Comparison of ENCODE assay signal across 9 cellular contexts in genomic region chr10:5809541-5810154, GRCh38. TPM values are rescaled to one million over a fixed set of nuclear protein-coding genes. Genes with fewer than 3 reads are reported as not detected.
DNase-seq lines count a peak whose midpoint lies in the region; ATAC-seq and TF ChIP-seq lines count a peak whose summit lies in the region.
"Had no signal": no experiment of that assay in that cellular context is flagged by ENCODE, and none has a peak within 500 bp of the region (broad histone marks: within the 10 kb centered on the region; RNA-seq: fewer than 3 reads in every experiment).

No MANE protein-coding gene starts in this region.

- ATAC-seq in foreskin keratinocyte = no peak

- H3K27ac Mint-ChIP-seq in activated CD4-positive, alpha-beta T cell treated with anti-CD3 and anti-CD28 coated beads, Interleukin-2, amount 10 ng/mL, durations not matched to agents 24 days and 14 days = peak overlapping the region; percentile 73

- peaks cover 49% of the 10 kb centered on the region for H3K4me1 Mint-ChIP-seq in activated CD4-positive, alpha-beta T cell treated with anti-CD3 and anti-CD28 coated beads, Interleukin-2, amount 10 ng/mL, durations not matched to agents 24 days and 14 days

- peaks cover 43% of the 10 kb centered on the region for H3K36me3 Mint-ChIP-seq in activated CD4-positive, alpha-beta T cell treated with anti-CD3 and anti-CD28 coated beads, Interleukin-2, amount 10 ng/mL, durations not matched to agents 24 days and 14 days (ENCODE audit: low read depth)

- peak overlapping the region; percentile 21; the same call in 1 of the 2 replicates for H3K4me3 ChIP-seq in WI38 (ENCODE audit: low read depth, low read length)
- H3K4me3 ChIP-seq in spleen = peak overlapping the region in 3 of 8 donors; percentile 3 to 89 (median 86)

- TF ChIP-seq CTCF in WI38 (IDR thresholded peaks at IDR 0.05; ENCODE audit: low read depth, low read length) (no peak), foreskin keratinocyte (conservative IDR thresholded peaks at IDR 0.05) (no peak), spleen (IDR thresholded peaks at IDR 0.05 in 8 of 11, conservative IDR thresholded peaks at IDR 0.05 in 3 of 11) (no peak)

- H3K27me3 Mint-ChIP-seq in activated CD4-positive, alpha-beta T cell treated with anti-CD3 and anti-CD28 coated beads, Interleukin-2, amount 10 ng/mL, durations not matched to agents 24 days and 14 days = no peaks in the 10 kb centered on the region

- peaks cover 27% of the 10 kb centered on the region for H3K4me1 ChIP-seq in foreskin keratinocyte
- H3K4me1 ChIP-seq in spleen = peaks cover 42 to 88% (median 77%) of the 10 kb centered on the region in 6 donors

- peak overlapping the region; percentile 93 for H3K4me3 Mint-ChIP-seq in activated CD4-positive, alpha-beta T cell treated with anti-CD3 and anti-CD28 coated beads, Interleukin-2, amount 10 ng/mL, durations not matched to agents 24 days and 14 days

- WGBS in spleen, 5 donors = 37 to 55% (median 49%) methylated on average over 3 of the region's 3 CpGs

- H3K27me3 ChIP-seq in foreskin keratinocyte (no peaks in the 10 kb centered on the region), spleen (replicated peaks in 1 of 7) (no peaks in the 10 kb centered on the region)
- H3K27me3 ChIP-seq: upper lobe of left lung had no signal

- peaks cover 0 to 26% (median 0%) of the 10 kb centered on the region in 6 donors for H3K36me3 ChIP-seq in spleen

- intact Hi-C loops in activated CD4-positive, alpha-beta T cell treated with anti-CD3 and anti-CD28 coated beads, Interleukin-2, amount 10 ng/mL, durations not matched to agents 24 days and 14 days (cut with micrococcal nuclease) = loop anchor here (5.0 kb wide), 1 partner anchor 238 kb away; no protein-coding TSS in a partner anchor
- intact Hi-C loops in spleen (cut with DNase I; ENCODE audit: low total_unique reads) = loop anchor here (10.0 kb wide), 2 partner anchors 65 to 125 kb away; partner anchors contain the start of gene TASOR2

- no peaks in the 10 kb centered on the region for H3K9me3 Mint-ChIP-seq in activated CD4-positive, alpha-beta T cell treated with anti-CD3 and anti-CD28 coated beads, Interleukin-2, amount 10 ng/mL, durations not matched to agents 24 days and 14 days

- no peak for DNase-seq in activated CD4-positive, alpha-beta T cell treated with anti-CD3 and anti-CD28 coated beads, Interleukin-2, amount 10 ng/mL, durations not matched to agents 24 days and 14 days
- no peak for DNase-seq in activated CD4-positive, alpha-beta T cell treated with anti-CD3 and anti-CD28 coated beads for 48 hours
- DNase-seq in foreskin keratinocyte = no peak
- no peak for DNase-seq in spleen
- DNase-seq in LoVo (ENCODE audit: low spot score) = no peak
- DNase-seq in NCI-H2029 treated with DMSO at 0.1 percent for 48 hours (lab: John Stamatoyannopoulos, UW) = no peak
- DNase-seq in substantia nigra (lab: John Stamatoyannopoulos, UW) = no peak
- DNase-seq: upper lobe of left lung had no signal

- H3K27ac ChIP-seq in foreskin keratinocyte (peak overlapping the region; percentile 27), spleen (peak overlapping the region in 5 of 8 donors; percentile 3 to 99 (median 41)), substantia nigra (ENCODE audit: low read depth, low read length, poor library complexity, severe bottlenecking) (no peak overlapping the region)

- no peaks in the 10 kb centered on the region for H3K9me3 ChIP-seq in spleen
- H3K9me3 ChIP-seq: upper lobe of left lung had no signal

- no peak for TF ChIP-seq POLR2A in spleen (IDR thresholded peaks at IDR 0.05)

RNA-seq across cellular contexts. Expression of gene GDI2, which starts 3.6 kb away (rescaled TPM):
- total RNA-seq in activated CD4-positive, alpha-beta T cell treated with anti-CD3 and anti-CD28 coated beads, Interleukin-2, amount 10 ng/mL, durations not matched to agents 24 days and 14 days = 305 and 307 TPM in 2 replicates
- total RNA-seq in foreskin keratinocyte (263 and 264 TPM in 2 replicates), spleen (100 to 1,000 TPM; 190 to 272 (median 211) TPM)
- polyA plus RNA-seq in foreskin keratinocyte (135 and 150 TPM in 2 replicates), spleen (100 to 1,000 TPM; 100 to 152 (median 146) TPM)
